Comparison of ENCODE assay signal across 19 cellular contexts in the genomic region with DNA sequence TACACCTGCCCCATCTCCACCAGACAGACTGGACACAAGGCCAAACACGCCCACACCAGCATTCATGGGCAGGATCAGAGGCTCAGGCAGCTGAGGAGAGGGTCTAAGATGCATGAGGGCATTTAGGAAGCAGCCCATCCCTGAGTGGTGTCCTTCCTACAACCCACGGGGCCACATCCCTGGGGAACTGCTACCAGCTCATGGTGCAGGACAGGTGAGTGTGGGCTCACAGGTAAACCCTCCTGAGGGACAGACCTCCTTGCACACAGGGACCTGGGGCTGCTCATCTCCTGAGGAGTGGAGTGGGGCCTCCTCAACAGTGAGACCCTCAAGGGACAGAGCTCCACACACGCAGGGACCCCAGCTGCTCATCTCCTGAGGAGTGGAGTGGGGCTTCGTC. TPM values are rescaled to one million over a fixed set of nuclear protein-coding genes. Genes with fewer than 3 reads are reported as not detected.
"Had no signal": no experiment of that assay in that cellular context is flagged by ENCODE, and none has a peak within 500 bp of the region (broad histone marks: within the 10 kb centered on the region; RNA-seq: fewer than 3 reads in every experiment).

No MANE protein-coding gene starts in this region.

- H3K4me3 ChIP-seq: colonic mucosa, dorsolateral prefrontal cortex, gastroesophageal sphincter, left ventricle myocardium inferior, lower lobe of right lung, ovary, smooth muscle cell had no signal

- FAIRE-seq: endometrium, kidney had no signal

- H3K36me3 ChIP-seq: colonic mucosa, gastroesophageal sphincter, left ventricle myocardium inferior, lower lobe of right lung, ovary had no signal

- ATAC-seq: esophagus mucosa, gastroesophageal sphincter, left cardiac atrium, lower lobe of right lung, natural killer cell, right cardiac atrium had no signal

- H3K27me3 ChIP-seq: colonic mucosa, dorsolateral prefrontal cortex, gastroesophageal sphincter, ovary had no signal

- H3K9me3 ChIP-seq: colonic mucosa, gastroesophageal sphincter, lower lobe of right lung, ovary had no signal

- H3K4me1 ChIP-seq: colonic mucosa, gastroesophageal sphincter, left ventricle myocardium inferior, lower lobe of right lung had no signal

- H3K27ac ChIP-seq: colonic mucosa, dorsolateral prefrontal cortex, gastroesophageal sphincter, left ventricle myocardium inferior, lower lobe of right lung, ovary had no signal

- DNase-seq: colonic mucosa; dorsolateral prefrontal cortex; effector CD8-positive, alpha-beta T cell; glutamatergic neuron; immature natural killer cell; kidney; left cardiac atrium; left ventricle myocardium inferior; lower lobe of right lung; natural killer cell; ovary; right cardiac atrium; stimulated activated CD4-positive, alpha-beta T cell treated with anti-CD3 and anti-CD28 coated beads, Interleukin-2, amount 100 ng/mL, for 48 hours; stimulated activated naive CD4-positive, alpha-beta T cell treated with Interleukin-2 at 50 U/mL for 16 hours; trophoblast cell had no signal

RNA-seq across cellular contexts. Expression of a gene that starts 14.6 kb away (rescaled TPM):
- total RNA-seq: natural killer cell had no signal
